Comparison of ENCODE assay signal across 30 cellular contexts in the genomic region with DNA sequence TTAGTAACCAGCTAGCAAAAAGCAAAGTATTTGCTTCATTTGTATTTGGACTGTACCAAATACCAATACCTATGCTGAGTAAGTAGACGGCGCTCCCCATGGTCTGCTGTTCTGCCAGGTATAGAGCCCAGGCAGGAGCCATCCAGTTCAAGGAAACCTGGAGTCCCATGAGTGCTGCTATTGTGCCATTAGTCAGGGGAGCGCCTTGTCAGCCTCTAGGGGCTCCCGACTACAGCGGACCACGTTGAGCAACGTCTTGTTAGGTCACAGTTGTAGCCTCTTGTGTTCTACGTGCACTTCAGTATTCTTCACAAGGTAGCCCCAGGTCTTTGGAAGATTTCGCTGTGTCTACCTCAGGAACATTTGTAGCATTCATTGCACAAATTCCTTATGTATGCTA. TPM values are rescaled to one million over a fixed set of nuclear protein-coding genes. Genes with fewer than 3 reads are reported as not detected.
"Had no signal": no experiment of that assay in that cellular context is flagged by ENCODE, and none has a peak within 500 bp of the region (broad histone marks: within the 10 kb centered on the region; RNA-seq: fewer than 3 reads in every experiment).

No MANE protein-coding gene starts in this region.

- H3K9me3 ChIP-seq: Peyer's patch, SJCRH30, SK-N-SH had no signal

- H3K9ac ChIP-seq: SK-N-SH had no signal

- H3K36me3 ChIP-seq: Peyer's patch, SJCRH30 had no signal

- H3K4me3 Mint-ChIP-seq: activated CD4-positive, alpha-beta T cell treated with anti-CD3 and anti-CD28 coated beads for 36 hours; activated CD8-positive, alpha-beta T cell treated with anti-CD3 and anti-CD28 coated beads for 36 hours; activated naive CD4-positive, alpha-beta T cell treated with anti-CD3 and anti-CD28 coated beads, Interleukin-2, amount 10 ng/mL, durations not matched to agents 7 days and 5 days; activated naive CD8-positive, alpha-beta T cell treated with anti-CD3 and anti-CD28 coated beads for 36 hours; activated T-cell treated with anti-CD3 and anti-CD28 coated beads, Interleukin-2, amount 50 U/mL, for 72 hours had no signal

- H3K9me3 Mint-ChIP-seq: activated CD8-positive, alpha-beta T cell treated with anti-CD3 and anti-CD28 coated beads for 36 hours; activated naive CD4-positive, alpha-beta T cell treated with anti-CD3 and anti-CD28 coated beads, Interleukin-2, amount 10 ng/mL, durations not matched to agents 7 days and 5 days; activated naive CD8-positive, alpha-beta T cell treated with anti-CD3 and anti-CD28 coated beads for 36 hours; activated T-helper 2 cell treated with anti-CD3 and anti-CD28 coated beads, Interferon-gamma antibody, Interleukin-2, Interleukin-4, amounts not matched to agents 10 μg/mL and 5 μg/mL and 100 μg/mL, durations not matched to agents 14 hours and 24 hours and 36 hours had no signal

- DNase-seq: activated CD4-positive, alpha-beta T cell treated with anti-CD3 and anti-CD28 coated beads for 36 hours; activated CD4-positive, alpha-beta T cell treated with anti-CD3 and anti-CD28 coated beads, Interleukin-2, amount 50 U/mL, for 1 hour; activated CD8-positive, alpha-beta memory T cell treated with anti-CD3 and anti-CD28 coated beads, Interleukin-2, amount 50 U/mL, for 4 hours; activated CD8-positive, alpha-beta T cell treated with anti-CD3 and anti-CD28 coated beads for 36 hours; activated gamma-delta T cell treated with Interleukin-2 at 50 U/mL for 16 hours; activated naive CD4-positive, alpha-beta T cell treated with anti-CD3 and anti-CD28 coated beads, Interleukin-2, amount 10 ng/mL, durations not matched to agents 7 days and 5 days; activated naive CD8-positive, alpha-beta T cell treated with anti-CD3 and anti-CD28 coated beads for 36 hours; activated T-cell treated with anti-CD3 and anti-CD28 coated beads, Interleukin-2, amount 50 U/mL, for 72 hours; anterior cingulate cortex; cerebellar nuclear complex; Kasumi-1; NCI-H1092 treated with DMSO at 0.1 percent for 48 hours; NCI-H1417 treated with DMSO at 0.1 percent for 48 hours; NCI-H1694; NCI-H2029; NCI-H2107; NCI-H2171 treated with DMSO at 0.1 percent for 48 hours; NCI-H226; NCI-H526; NCI-H774; NK-92 treated with Interleukin-12 subunit alpha and Interleukin-12 subunit beta, amount 100 ng/mL, for 24 hours; Peyer's patch; Right ventricle myocardium superior; SJCRH30; SK-N-SH; T-helper 1 cell had no signal

- H3K36me3 Mint-ChIP-seq: activated naive CD4-positive, alpha-beta T cell treated with anti-CD3 and anti-CD28 coated beads, Interleukin-2, amount 10 ng/mL, durations not matched to agents 7 days and 5 days; activated naive CD8-positive, alpha-beta T cell treated with anti-CD3 and anti-CD28 coated beads for 36 hours had no signal

- H3K27me3 ChIP-seq: Peyer's patch, SJCRH30 had no signal

- H3K4me1 Mint-ChIP-seq: activated CD4-positive, alpha-beta T cell treated with anti-CD3 and anti-CD28 coated beads for 36 hours; activated naive CD4-positive, alpha-beta T cell treated with anti-CD3 and anti-CD28 coated beads, Interleukin-2, amount 10 ng/mL, durations not matched to agents 7 days and 5 days; activated naive CD8-positive, alpha-beta T cell treated with anti-CD3 and anti-CD28 coated beads for 36 hours had no signal

- H3K4me3 ChIP-seq: Peyer's patch, SJCRH30 had no signal

- H3K27ac ChIP-seq: Peyer's patch, RWPE1, SJCRH30, VCaP had no signal

- H3K27ac Mint-ChIP-seq: activated CD4-positive, alpha-beta T cell treated with anti-CD3 and anti-CD28 coated beads for 36 hours; activated CD8-positive, alpha-beta T cell treated with anti-CD3 and anti-CD28 coated beads for 36 hours; activated naive CD4-positive, alpha-beta T cell treated with anti-CD3 and anti-CD28 coated beads, Interleukin-2, amount 10 ng/mL, durations not matched to agents 7 days and 5 days; activated naive CD8-positive, alpha-beta T cell treated with anti-CD3 and anti-CD28 coated beads for 36 hours; activated T-cell treated with anti-CD3 and anti-CD28 coated beads, Interleukin-2, amount 50 U/mL, for 72 hours; activated T-helper 2 cell treated with anti-CD3 and anti-CD28 coated beads, Interferon-gamma antibody, Interleukin-2, Interleukin-4, amounts not matched to agents 10 μg/mL and 5 μg/mL and 100 μg/mL, durations not matched to agents 14 hours and 24 hours and 36 hours had no signal

- H3K4me2 ChIP-seq: SK-N-SH had no signal

- ATAC-seq: activated CD4-positive, alpha-beta T cell treated with anti-CD3 and anti-CD28 coated beads for 36 hours; activated CD8-positive, alpha-beta T cell treated with anti-CD3 and anti-CD28 coated beads for 36 hours; activated T-cell treated with anti-CD3 and anti-CD28 coated beads, Interleukin-2, amount 50 U/mL, for 72 hours had no signal

RNA-seq across cellular contexts. Expression of gene SLC9A2, which starts 21.6 kb away (rescaled TPM):
- total RNA-seq: activated T-helper 2 cell treated with anti-CD3 and anti-CD28 coated beads, Interferon-gamma antibody, Interleukin-2, Interleukin-4, amounts not matched to agents 10 μg/mL and 5 μg/mL and 100 μg/mL, durations not matched to agents 14 hours and 24 hours and 36 hours; Right ventricle myocardium superior; T-helper 2 cell treated with Interferon-gamma antibody and Interleukin-4, amounts not matched to agents 100 ng/mL and 5 ng/mL, for 36 hours had no signal
- polyA plus RNA-seq: SK-N-SH had no signal
